ENCODE assay signal across 16 cellular contexts in genomic region chr6:21856844-21857243, GRCh38.
A peak's percentile ranks its signal among the peaks of the same experiment; 100 is the strongest.
DNase-seq lines count a peak whose midpoint lies in the region; ATAC-seq and TF ChIP-seq lines count a peak whose summit lies in the region.
"Had no signal": no experiment of that assay in that cellular context is flagged by ENCODE, and none has a peak within 500 bp of the region (broad histone marks: within the 10 kb centered on the region; RNA-seq: fewer than 3 reads in every experiment).

No MANE protein-coding gene starts in this region.

- no peak overlapping the region for H2BK12ac ChIP-seq in trophoblast cell (ENCODE audit: low read length)

- H3K4ac ChIP-seq in trophoblast cell (ENCODE audit: low read depth, low read length), result no peak overlapping the region

- intact Hi-C loops in thyroid gland (cut with DNase I) (no loop called here), left ventricle myocardium inferior (cut with micrococcal nuclease) (no loop called here)

- H3K79me1 ChIP-seq in trophoblast cell (ENCODE audit: low read length), result no peaks in the 10 kb centered on the region

- H2BK120ac ChIP-seq in trophoblast cell (ENCODE audit: insufficient read depth, low read length, poor library complexity), result no peak overlapping the region

- H3K23ac ChIP-seq in trophoblast cell (ENCODE audit: low read length), result no peak overlapping the region

- H3K36me3 ChIP-seq in trophoblast cell (ENCODE audit: control insufficient read depth in 1 of 2, insufficient read depth in 2 of 2, low read length in 2 of 2), result no peaks in the 10 kb centered on the region
- no peaks in the 10 kb centered on the region for H3K36me3 ChIP-seq in thyroid gland
- no peaks in the 10 kb centered on the region for H3K36me3 ChIP-seq in left ventricle myocardium inferior
- H3K36me3 ChIP-seq: prostate gland had no signal

- H3K9me3 ChIP-seq in trophoblast cell (ENCODE audit: insufficient read depth, low read depth, low read length) (peaks cover 2% of the 10 kb centered on the region), thyroid gland (no peaks in the 10 kb centered on the region), left ventricle myocardium inferior (replicated peaks) (no peaks in the 10 kb centered on the region)
- H3K9me3 ChIP-seq: prostate gland had no signal

- H2BK5ac ChIP-seq in trophoblast cell (ENCODE audit: low read depth, low read length, poor library complexity), result no peak overlapping the region

- H3K27me3 ChIP-seq in trophoblast cell (ENCODE audit: insufficient read depth, low read length) (no peaks in the 10 kb centered on the region), thyroid gland (no peaks in the 10 kb centered on the region), left ventricle myocardium inferior (ENCODE audit: low read depth) (no peaks in the 10 kb centered on the region)

- H3K27ac ChIP-seq in trophoblast cell (ENCODE audit: low read depth, low read length) (peak overlapping the region; percentile 49), thyroid gland (no peak overlapping the region), left ventricle myocardium inferior (replicated peaks) (no peak overlapping the region)
- H3K27ac ChIP-seq: prostate gland had no signal

- no peak overlapping the region for H3K14ac ChIP-seq in trophoblast cell (ENCODE audit: low read length)

- H4K91ac ChIP-seq in trophoblast cell (ENCODE audit: low read depth, low read length), result no peak overlapping the region

- no peak overlapping the region for H3K4me2 ChIP-seq in trophoblast cell (ENCODE audit: low read length)

- no peaks in the 10 kb centered on the region for H3K79me2 ChIP-seq in trophoblast cell (ENCODE audit: control insufficient read depth, insufficient read depth, low read length, poor library complexity)

- H3K9ac ChIP-seq in trophoblast cell (ENCODE audit: low read length), result no peak overlapping the region

- no peak for TF ChIP-seq POLR2A in thyroid gland (IDR thresholded peaks at IDR 0.05)

- no peak overlapping the region for H2AK5ac ChIP-seq in trophoblast cell (ENCODE audit: low read length)

- no peak overlapping the region for H4K12ac ChIP-seq in trophoblast cell (ENCODE audit: low read depth, low read length)

- ATAC-seq in GM21786 (IDR thresholded peaks at IDR 0.05; ENCODE audit: unreplicated experiment) (no peak), HG02623 (IDR thresholded peaks at IDR 0.05; ENCODE audit: unreplicated experiment) (no peak)
- ATAC-seq: activated CD8-positive, alpha-beta T cell treated with anti-CD3 and anti-CD28 coated beads for 36 hours had no signal

- H3K4me3 ChIP-seq in epithelial cell of esophagus (ENCODE audit: low read length) (no peak overlapping the region), trophoblast cell (ENCODE audit: low read depth, low read length) (no peak overlapping the region), thyroid gland (replicated peaks in 1 of 3) (no peak overlapping the region), left ventricle myocardium inferior (no peak overlapping the region)
- H3K4me3 ChIP-seq: prostate gland had no signal

- H3K4me1 ChIP-seq in trophoblast cell (ENCODE audit: control insufficient read depth in 1 of 2, insufficient read depth in 2 of 2, low read length in 2 of 2) (peaks cover 0 to 4% of the 10 kb centered on the region in 2 experiments), thyroid gland (no peaks in the 10 kb centered on the region), left ventricle myocardium inferior (peaks cover 4% of the 10 kb centered on the region)
- H3K4me1 ChIP-seq: prostate gland had no signal

- H4K8ac ChIP-seq in trophoblast cell (ENCODE audit: low read depth, low read length), result no peak overlapping the region

- no peak overlapping the region for H2AFZ ChIP-seq in trophoblast cell (ENCODE audit: insufficient read depth, low read length, poor library complexity)

- H3K18ac ChIP-seq in trophoblast cell (ENCODE audit: low read length), result no peak overlapping the region

- peak; percentile 36 for DNase-seq in EH (ENCODE audit: low read depth)
- DNase-seq in NOMO-1 treated with dmso at 0.1 percent for 144 hours (lab: John Stamatoyannopoulos, UW; ENCODE audit: unreplicated experiment), result peak; percentile 27
- DNase-seq in epithelial cell of esophagus (ENCODE audit: low read depth), result peak; percentile 91
- peak; percentile 20 to 40 for DNase-seq in trophoblast cell
- DNase-seq in thyroid gland, result no peak
- DNase-seq in left ventricle myocardium inferior, result no peak
- DNase-seq: activated CD8-positive, alpha-beta T cell treated with anti-CD3 and anti-CD28 coated beads for 36 hours; aorta; CD4-positive, alpha-beta T cell; kidney; NCI-H1694; NCI-H524; Right ventricle myocardium superior had no signal

- WGBS in trophoblast cell (ENCODE audit: extremely low coverage, insufficient coverage, insufficient read length), result no CpG with 5 or more reads among the region's 3 CpGs
- WGBS in thyroid gland, 2 donors, result 95 to 99% methylated on average over 3 of the region's 3 CpGs

- TF ChIP-seq CTCF in epithelial cell of esophagus (IDR thresholded peaks at IDR 0.05; ENCODE audit: insufficient read depth, low read depth, low read length, missing control alignments) (no peak), thyroid gland (IDR thresholded peaks at IDR 0.05) (no peak), left ventricle myocardium inferior (IDR thresholded peaks at IDR 0.05; ENCODE audit: borderline replicate concordance) (no peak)

Comparison
In these comparisons a context has a peak if more than half of its experiments do, and no peak if none do; other contexts are left out.
1. DNase-seq: peak in EH (single experiment), NOMO-1 treated with dmso at 0.1 percent for 144 hours (single experiment), epithelial cell of esophagus (single experiment) and trophoblast cell (2 of 2); none in thyroid gland (0 of 2) and left ventricle myocardium inferior (single experiment).